In genomic region chr1:91913018-91913417, GRCh38 we compare ENCODE assay signal across 20 cellular contexts. TPM values are rescaled to one million over a fixed set of nuclear protein-coding genes. Genes with fewer than 3 reads are reported as not detected.
DNase-seq lines count a peak whose midpoint lies in the region; ATAC-seq and TF ChIP-seq lines count a peak whose summit lies in the region.
"Had no signal": no experiment of that assay in that cellular context is flagged by ENCODE, and none has a peak within 500 bp of the region (broad histone marks: within the 10 kb centered on the region; RNA-seq: fewer than 3 reads in every experiment).

No MANE protein-coding gene starts in this region.

- DNase-seq in NCI-H226, result peak; percentile 70
- DNase-seq in dermis blood vessel endothelial cell, result peak; percentile 32
- DNase-seq in foreskin keratinocyte, result no peak
- DNase-seq in activated CD8-positive, alpha-beta memory T cell treated with anti-CD3 and anti-CD28 coated beads for 24 hours, result no peak
- DNase-seq in OCI-M2 (lab: John Stamatoyannopoulos, UW; ENCODE audit: unreplicated experiment), result no peak
- no peak for DNase-seq in midbrain (lab: John Stamatoyannopoulos, UW)
- DNase-seq: GF-D8, HCEC 1CT, NCI-H1105, NCI-H1694 treated with DMSO at 0.1 percent for 48 hours, NCI-H510A treated with DMSO at 0.1 percent for 48 hours, NCI-H82, OCI-M1, SIG-M5 had no signal

- TF ChIP-seq CTCF in foreskin keratinocyte (conservative IDR thresholded peaks at IDR 0.05), result no peak

- H3K27ac ChIP-seq in foreskin keratinocyte, result peak overlapping the region; percentile 9
- H3K27ac ChIP-seq: RWPE1 had no signal

- H3K27me3 ChIP-seq in foreskin keratinocyte, result no peaks in the 10 kb centered on the region

- no peaks in the 10 kb centered on the region for H3K4me1 ChIP-seq in foreskin keratinocyte

- ATAC-seq in foreskin keratinocyte (peak; percentile 48), HG03045 (IDR thresholded peaks at IDR 0.05; ENCODE audit: unreplicated experiment) (no peak)
- ATAC-seq: SK-N-SH treated with all-trans-retinoic acid at 6 μM for 48 hours had no signal

RNA-seq across cellular contexts. Expression of gene TGFBR3, which starts 27.1 kb away (rescaled TPM):
- total RNA-seq in dermis blood vessel endothelial cell (23.6 and 33.2 TPM in 2 replicates), foreskin keratinocyte (1.6 and 2.9 TPM in 2 replicates)
- polyA plus RNA-seq in foreskin keratinocyte, result 0.27 and 0.54 TPM in 2 replicates

RNA-seq across cellular contexts. Expression of gene BRDT, which starts 36.2 kb away (rescaled TPM):
- not detected in 2 replicates for total RNA-seq in dermis blood vessel endothelial cell
- total RNA-seq in foreskin keratinocyte, result not detected in 2 replicates
- polyA plus RNA-seq in foreskin keratinocyte, result not detected in 2 replicates
- total RNA-seq: K562 had no signal
- polyA plus RNA-seq: AG04450, CD14-positive monocyte had no signal

Comparison
In these comparisons a context has a peak if more than half of its experiments do, and no peak if none do; other contexts are left out.
1. DNase-seq: peak in NCI-H226 (single experiment) and dermis blood vessel endothelial cell (single experiment); none in foreskin keratinocyte (0 of 2), activated CD8-positive, alpha-beta memory T cell treated with anti-CD3 and anti-CD28 coated beads for 24 hours (single experiment), OCI-M2 (single experiment) and midbrain (single experiment).